Comparison of ENCODE assay signal across 17 cellular contexts in the genomic region with DNA sequence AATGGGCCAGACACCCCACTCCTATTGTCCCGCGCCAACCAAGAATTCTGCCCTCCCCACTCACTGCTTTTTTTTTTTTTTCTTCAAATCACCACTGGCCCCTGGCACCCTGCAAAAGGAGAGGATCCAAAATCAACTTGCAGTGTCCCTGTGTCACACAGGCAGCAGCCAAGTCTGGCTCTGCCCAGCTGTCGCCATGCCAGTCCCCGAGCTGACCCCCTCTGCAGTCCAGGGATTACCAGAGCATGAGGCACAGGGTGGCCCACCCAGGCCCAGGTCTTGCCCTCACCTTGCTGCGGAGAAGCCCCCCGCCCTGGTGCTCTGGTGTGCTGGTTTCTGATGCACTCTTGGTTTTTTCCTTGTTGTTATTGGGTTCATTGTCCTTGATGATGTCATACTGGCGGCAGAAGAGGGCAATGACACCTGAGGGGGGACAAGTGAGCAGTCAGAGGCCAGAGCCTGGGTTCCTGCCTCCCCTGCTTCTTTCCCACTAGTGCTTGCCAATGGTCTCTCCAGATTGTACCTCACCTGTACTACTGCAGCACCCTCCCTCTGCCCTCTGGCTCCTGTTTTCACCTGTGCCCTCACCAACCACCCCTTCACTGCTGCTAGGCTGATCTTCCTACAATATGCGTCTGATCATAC. TPM values are rescaled to one million over a fixed set of nuclear protein-coding genes. Genes with fewer than 3 reads are reported as not detected.
"Had no signal": no experiment of that assay in that cellular context is flagged by ENCODE, and none has a peak within 500 bp of the region (broad histone marks: within the 10 kb centered on the region; RNA-seq: fewer than 3 reads in every experiment).

No MANE protein-coding gene starts in this region.

- H3K9me3 ChIP-seq: esophagus muscularis mucosa, spleen had no signal

- H3K4me3 ChIP-seq: esophagus muscularis mucosa, lung, spleen had no signal

- ATAC-seq: activated CD8-positive, alpha-beta T cell treated with anti-CD3 and anti-CD28 coated beads for 36 hours; activated naive CD8-positive, alpha-beta T cell treated with anti-CD3 and anti-CD28 coated beads, Interleukin-2, amount 50 U/mL, for 24 hours; activated T-cell treated with anti-CD3 and anti-CD28 coated beads, Interleukin-2, amount 50 U/mL, for 72 hours; sciatic nerve; stimulated activated naive B cell treated with anti-CD40 and anti-IgM and Interleukin-4, amounts not matched to agents 10 μg/mL and 1 μg/mL and 100 μg/mL, for 72 hours had no signal

- FAIRE-seq: endometrium had no signal

- H3K27me3 ChIP-seq: esophagus muscularis mucosa had no signal

- DNase-seq: activated CD4-positive, alpha-beta T cell treated with anti-CD3 and anti-CD28 coated beads for 1 hour; activated CD8-positive, alpha-beta memory T cell treated with anti-CD3 and anti-CD28 coated beads, Interleukin-2, amount 50 U/mL, for 4 hours; activated CD8-positive, alpha-beta T cell treated with anti-CD3 and anti-CD28 coated beads for 36 hours; activated naive CD4-positive, alpha-beta T cell treated with Interleukin-2 at 50 U/mL for 16 hours; activated naive CD8-positive, alpha-beta T cell treated with anti-CD3 and anti-CD28 coated beads, Interleukin-2, amount 50 U/mL, for 24 hours; activated T-cell treated with anti-CD3 and anti-CD28 coated beads, Interleukin-2, amount 50 U/mL, for 72 hours; foreskin fibroblast; islet precursor cell; naive B cell; spleen; stimulated activated CD4-positive, alpha-beta T cell treated with anti-CD3 and anti-CD28 coated beads, Interleukin-1b, Interleukin-23, amount 100 ng/mL, for 48 hours; stimulated activated naive B cell treated with anti-CD40 and anti-IgM and Interleukin-4, amounts not matched to agents 10 μg/mL and 1 μg/mL and 100 μg/mL, for 72 hours had no signal

- H3K27ac ChIP-seq: spleen had no signal

RNA-seq across cellular contexts. Expression of a gene that starts 6.2 kb away (rescaled TPM):
- total RNA-seq: activated CD8-positive, alpha-beta T cell treated with anti-CD3 and anti-CD28 coated beads for 36 hours; activated T-cell treated with anti-CD3 and anti-CD28 coated beads, Interleukin-2, amount 50 U/mL, for 72 hours; spleen had no signal

RNA-seq across cellular contexts. Expression of a gene that starts 21.8 kb away (rescaled TPM):
- total RNA-seq: SK-MEL-5 had no signal
